ENCODE assay signal across 2 cellular contexts in the genomic region with DNA sequence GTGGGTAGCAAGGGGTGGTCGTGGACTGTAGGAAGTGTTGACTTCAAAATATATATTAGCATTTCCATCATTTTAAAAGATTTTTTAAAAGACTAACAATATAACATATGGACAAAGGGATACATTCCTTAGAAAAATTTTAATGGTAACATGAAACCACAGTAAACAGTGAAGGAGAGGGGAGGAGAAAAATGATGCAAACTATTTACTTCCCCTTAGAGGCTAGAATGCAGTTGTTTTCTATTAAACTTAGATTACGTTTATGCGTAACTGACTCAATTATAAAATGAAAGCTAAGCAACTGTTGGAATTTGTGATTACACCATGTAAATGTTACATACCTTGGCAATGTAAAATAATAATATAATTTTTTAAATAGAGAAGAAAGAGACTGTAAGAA.
TF ChIP-seq lines count a peak whose summit lies in the region.

No MANE protein-coding gene starts in this region.

TF ChIP-seq in SK-N-SH treated with all-trans-retinoic acid at 6 μM for 48 hours, 23 proteins besides CTCF, POLR2A, EP300 and RAD21 (continued from another document):
- no peak for TF ChIP-seq TCF4 (CRISPR knock-in tag; IDR thresholded peaks at IDR 0.05; ENCODE audit: borderline replicate concordance)
- TF ChIP-seq, protein P1, sequence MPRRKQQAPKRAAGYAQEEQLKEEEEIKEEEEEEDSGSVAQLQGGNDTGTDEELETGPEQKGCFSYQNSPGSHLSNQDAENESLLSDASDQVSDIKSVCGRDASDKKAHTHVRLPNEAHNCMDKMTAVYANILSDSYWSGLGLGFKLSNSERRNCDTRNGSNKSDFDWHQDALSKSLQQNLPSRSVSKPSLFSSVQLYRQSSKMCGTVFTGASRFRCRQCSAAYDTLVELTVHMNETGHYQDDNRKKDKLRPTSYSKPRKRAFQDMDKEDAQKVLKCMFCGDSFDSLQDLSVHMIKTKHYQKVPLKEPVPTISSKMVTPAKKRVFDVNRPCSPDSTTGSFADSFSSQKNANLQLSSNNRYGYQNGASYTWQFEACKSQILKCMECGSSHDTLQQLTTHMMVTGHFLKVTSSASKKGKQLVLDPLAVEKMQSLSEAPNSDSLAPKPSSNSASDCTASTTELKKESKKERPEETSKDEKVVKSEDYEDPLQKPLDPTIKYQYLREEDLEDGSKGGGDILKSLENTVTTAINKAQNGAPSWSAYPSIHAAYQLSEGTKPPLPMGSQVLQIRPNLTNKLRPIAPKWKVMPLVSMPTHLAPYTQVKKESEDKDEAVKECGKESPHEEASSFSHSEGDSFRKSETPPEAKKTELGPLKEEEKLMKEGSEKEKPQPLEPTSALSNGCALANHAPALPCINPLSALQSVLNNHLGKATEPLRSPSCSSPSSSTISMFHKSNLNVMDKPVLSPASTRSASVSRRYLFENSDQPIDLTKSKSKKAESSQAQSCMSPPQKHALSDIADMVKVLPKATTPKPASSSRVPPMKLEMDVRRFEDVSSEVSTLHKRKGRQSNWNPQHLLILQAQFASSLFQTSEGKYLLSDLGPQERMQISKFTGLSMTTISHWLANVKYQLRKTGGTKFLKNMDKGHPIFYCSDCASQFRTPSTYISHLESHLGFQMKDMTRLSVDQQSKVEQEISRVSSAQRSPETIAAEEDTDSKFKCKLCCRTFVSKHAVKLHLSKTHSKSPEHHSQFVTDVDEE (CRISPR knock-in tag; IDR thresholded peaks at IDR 0.05): no peak
- no peak for TF ChIP-seq PPARA (CRISPR knock-in tag; IDR thresholded peaks at IDR 0.05; ENCODE audit: borderline replicate concordance)
- TF ChIP-seq, protein P2, sequence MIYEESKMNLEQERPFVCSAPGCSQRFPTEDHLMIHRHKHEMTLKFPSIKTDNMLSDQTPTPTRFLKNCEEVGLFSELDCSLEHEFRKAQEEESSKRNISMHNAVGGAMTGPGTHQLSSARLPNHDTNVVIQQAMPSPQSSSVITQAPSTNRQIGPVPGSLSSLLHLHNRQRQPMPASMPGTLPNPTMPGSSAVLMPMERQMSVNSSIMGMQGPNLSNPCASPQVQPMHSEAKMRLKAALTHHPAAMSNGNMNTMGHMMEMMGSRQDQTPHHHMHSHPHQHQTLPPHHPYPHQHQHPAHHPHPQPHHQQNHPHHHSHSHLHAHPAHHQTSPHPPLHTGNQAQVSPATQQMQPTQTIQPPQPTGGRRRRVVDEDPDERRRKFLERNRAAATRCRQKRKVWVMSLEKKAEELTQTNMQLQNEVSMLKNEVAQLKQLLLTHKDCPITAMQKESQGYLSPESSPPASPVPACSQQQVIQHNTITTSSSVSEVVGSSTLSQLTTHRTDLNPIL (CRISPR knock-in tag; IDR thresholded peaks at IDR 0.05; ENCODE audit: low read depth): no peak
- TF ChIP-seq BACH2 (CRISPR knock-in tag; IDR thresholded peaks at IDR 0.05; ENCODE audit: borderline replicate concordance): no peak
- no peak for TF ChIP-seq ARNTL (CRISPR knock-in tag; IDR thresholded peaks at IDR 0.05; ENCODE audit: borderline replicate concordance, low read depth)
- TF ChIP-seq ZC3H10 (CRISPR knock-in tag; IDR thresholded peaks at IDR 0.05): no peak
- no peak for TF ChIP-seq OSR1 (CRISPR knock-in tag; IDR thresholded peaks at IDR 0.05)

TF ChIP-seq in SK-N-SH, 30 proteins besides CTCF, POLR2A, EP300 and RAD21 (continued from another document):
- TF ChIP-seq, protein P3, sequence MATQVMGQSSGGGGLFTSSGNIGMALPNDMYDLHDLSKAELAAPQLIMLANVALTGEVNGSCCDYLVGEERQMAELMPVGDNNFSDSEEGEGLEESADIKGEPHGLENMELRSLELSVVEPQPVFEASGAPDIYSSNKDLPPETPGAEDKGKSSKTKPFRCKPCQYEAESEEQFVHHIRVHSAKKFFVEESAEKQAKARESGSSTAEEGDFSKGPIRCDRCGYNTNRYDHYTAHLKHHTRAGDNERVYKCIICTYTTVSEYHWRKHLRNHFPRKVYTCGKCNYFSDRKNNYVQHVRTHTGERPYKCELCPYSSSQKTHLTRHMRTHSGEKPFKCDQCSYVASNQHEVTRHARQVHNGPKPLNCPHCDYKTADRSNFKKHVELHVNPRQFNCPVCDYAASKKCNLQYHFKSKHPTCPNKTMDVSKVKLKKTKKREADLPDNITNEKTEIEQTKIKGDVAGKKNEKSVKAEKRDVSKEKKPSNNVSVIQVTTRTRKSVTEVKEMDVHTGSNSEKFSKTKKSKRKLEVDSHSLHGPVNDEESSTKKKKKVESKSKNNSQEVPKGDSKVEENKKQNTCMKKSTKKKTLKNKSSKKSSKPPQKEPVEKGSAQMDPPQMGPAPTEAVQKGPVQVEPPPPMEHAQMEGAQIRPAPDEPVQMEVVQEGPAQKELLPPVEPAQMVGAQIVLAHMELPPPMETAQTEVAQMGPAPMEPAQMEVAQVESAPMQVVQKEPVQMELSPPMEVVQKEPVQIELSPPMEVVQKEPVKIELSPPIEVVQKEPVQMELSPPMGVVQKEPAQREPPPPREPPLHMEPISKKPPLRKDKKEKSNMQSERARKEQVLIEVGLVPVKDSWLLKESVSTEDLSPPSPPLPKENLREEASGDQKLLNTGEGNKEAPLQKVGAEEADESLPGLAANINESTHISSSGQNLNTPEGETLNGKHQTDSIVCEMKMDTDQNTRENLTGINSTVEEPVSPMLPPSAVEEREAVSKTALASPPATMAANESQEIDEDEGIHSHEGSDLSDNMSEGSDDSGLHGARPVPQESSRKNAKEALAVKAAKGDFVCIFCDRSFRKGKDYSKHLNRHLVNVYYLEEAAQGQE (IDR thresholded peaks at IDR 0.05; ENCODE audit: low read depth, low read length): no peak
- TF ChIP-seq, protein P4, sequence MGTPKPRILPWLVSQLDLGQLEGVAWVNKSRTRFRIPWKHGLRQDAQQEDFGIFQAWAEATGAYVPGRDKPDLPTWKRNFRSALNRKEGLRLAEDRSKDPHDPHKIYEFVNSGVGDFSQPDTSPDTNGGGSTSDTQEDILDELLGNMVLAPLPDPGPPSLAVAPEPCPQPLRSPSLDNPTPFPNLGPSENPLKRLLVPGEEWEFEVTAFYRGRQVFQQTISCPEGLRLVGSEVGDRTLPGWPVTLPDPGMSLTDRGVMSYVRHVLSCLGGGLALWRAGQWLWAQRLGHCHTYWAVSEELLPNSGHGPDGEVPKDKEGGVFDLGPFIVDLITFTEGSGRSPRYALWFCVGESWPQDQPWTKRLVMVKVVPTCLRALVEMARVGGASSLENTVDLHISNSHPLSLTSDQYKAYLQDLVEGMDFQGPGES (IDR thresholded peaks at IDR 0.05; ENCODE audit: low read depth, low read length): no peak
- TF ChIP-seq EZH2phosphoT487 (IDR thresholded peaks at IDR 0.05; ENCODE audit: borderline replicate concordance, low read depth) (no peak), RFX5 (IDR thresholded peaks at IDR 0.05; ENCODE audit: low read length) (no peak)
